Comparison of ENCODE assay signal across 18 cellular contexts in the genomic region with DNA sequence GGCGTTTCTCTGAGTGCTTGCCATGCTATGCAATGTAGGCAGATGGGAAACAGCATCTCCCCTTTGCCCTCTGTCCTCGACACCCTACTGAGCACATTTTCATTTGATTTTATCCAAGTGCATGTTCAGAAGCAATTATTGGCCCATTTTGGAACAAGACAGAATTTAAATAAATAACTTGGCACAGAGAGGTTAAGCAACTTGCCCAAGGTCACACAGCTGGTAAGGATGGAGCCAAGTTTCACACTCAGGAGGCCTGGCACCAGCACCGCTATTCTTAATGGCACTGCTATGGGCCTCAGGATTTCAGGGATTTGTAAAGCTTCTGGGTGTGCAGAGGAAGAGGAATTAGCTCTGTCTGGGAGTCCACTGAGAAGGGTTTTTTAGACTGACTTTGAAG. TPM values are rescaled to one million over a fixed set of nuclear protein-coding genes. Genes with fewer than 3 reads are reported as not detected.
DNase-seq lines count a peak whose midpoint lies in the region; ATAC-seq, FAIRE-seq and TF ChIP-seq lines count a peak whose summit lies in the region.
"Had no signal": no experiment of that assay in that cellular context is flagged by ENCODE, and none has a peak within 500 bp of the region (broad histone marks: within the 10 kb centered on the region; RNA-seq: fewer than 3 reads in every experiment).

No MANE protein-coding gene starts in this region.

- no peaks in the 10 kb centered on the region for H3K79me2 ChIP-seq in HepG2 (ENCODE audit: insufficient read depth, low read length)

- peaks cover 2% of the 10 kb centered on the region for H3K4me1 ChIP-seq in HepG2 (ENCODE audit: insufficient read depth, low read length)
- H3K4me1 ChIP-seq: BE2C had no signal

- no peaks in the 10 kb centered on the region for H3K36me3 ChIP-seq in HepG2 (replicated peaks in 1 of 2; ENCODE audit: control insufficient read depth in 1 of 2, insufficient read depth in 2 of 2, low read length in 2 of 2)
- H3K36me3 ChIP-seq: BE2C had no signal

- TF ChIP-seq CTCF in Calu3 (IDR thresholded peaks at IDR 0.05; ENCODE audit: unreplicated experiment) (no peak), brain (conservative IDR thresholded peaks at IDR 0.05) (no peak), HepG2 (CRISPR knock-in tag; IDR thresholded peaks at IDR 0.05) (no peak), nephron progenitor cell (IDR thresholded peaks at IDR 0.05) (no peak)

- H3K27me3 Mint-ChIP-seq in Calu3 (ENCODE audit: unreplicated experiment): peaks cover 30% of the 10 kb centered on the region
- peaks cover 4% of the 10 kb centered on the region for H3K27me3 Mint-ChIP-seq in brain
- H3K27me3 Mint-ChIP-seq in nephron progenitor cell (ENCODE audit: low read depth, poor library complexity): peaks cover 10% of the 10 kb centered on the region

- H3K9me3 Mint-ChIP-seq in Calu3 (ENCODE audit: low read depth, unreplicated experiment): no peaks in the 10 kb centered on the region
- H3K9me3 Mint-ChIP-seq in brain: no peaks in the 10 kb centered on the region
- H3K9me3 Mint-ChIP-seq in nephron progenitor cell: no peaks in the 10 kb centered on the region
- H3K9me3 Mint-ChIP-seq: CD4-positive, CD25-positive, alpha-beta regulatory T cell; H9 had no signal

- DNase-seq in Calu3 (no peak), HepG2 (ENCODE audit: low spot score) (no peak), nephron progenitor cell (no peak), globus pallidus (ENCODE audit: low spot score) (no peak)
- DNase-seq: ACHN; BE2C; CD4-positive, CD25-positive, alpha-beta regulatory T cell; CD8-positive, alpha-beta memory T cell; COR-L47; GDM1; GOT3; H9 had no signal

- 14% methylated on average over 3 of the region's 3 CpGs for WGBS in HepG2 (ENCODE audit: low lambda C conversion rate)

- ATAC-seq in HepG2: no peak
- no peak for ATAC-seq in GM19463 (IDR thresholded peaks at IDR 0.05; ENCODE audit: unreplicated experiment)

- TF ChIP-seq EP300 in HepG2 (IDR thresholded peaks at IDR 0.05; ENCODE audit: low read depth in 2 of 2, low read length in 2 of 2) (no peak), HepG2 (CRISPR knock-in tag; IDR thresholded peaks at IDR 0.05; ENCODE audit: borderline replicate concordance) (no peak)

- TF ChIP-seq RAD21 in HepG2 (CRISPR knock-in tag; IDR thresholded peaks at IDR 0.05): no peak

- intact Hi-C loops in Calu3 (cut with micrococcal nuclease; ENCODE audit: unreplicated experiment) (no loop called here), HepG2 (cut with micrococcal nuclease; ENCODE audit: unreplicated experiment) (no loop called here)

- no peaks in the 10 kb centered on the region for H4K20me1 ChIP-seq in HepG2 (ENCODE audit: insufficient read depth, low read length)

- no peak overlapping the region for H2AFZ ChIP-seq in HepG2 (ENCODE audit: low read length)

- no peak overlapping the region for H3K9ac ChIP-seq in HepG2 (ENCODE audit: insufficient read depth, low read depth, low read length)

- no peak overlapping the region for H3K4me2 ChIP-seq in HepG2 (ENCODE audit: low read depth, low read length)

- no peaks in the 10 kb centered on the region for H3K9me3 ChIP-seq in HepG2 (ENCODE audit: low read length)
- H3K9me3 ChIP-seq: BE2C had no signal

- FAIRE-seq in HepG2 (lab: Jason Lieb, UNC): no peak
- FAIRE-seq: D721Med, GM12892 had no signal

- CTCF ChIA-PET in Calu3 (lab: Charles Lee) (no interaction called here), HepG2 (lab: Yijun Ruan, JAX; ENCODE audit: low intra/inter-chr PET ratio, low total read pairs) (no interaction called here)

- H3K27ac ChIP-seq in HepG2 (ENCODE audit: extremely low read length, insufficient read depth, low read length): no peak overlapping the region

- H3K4me3 ChIP-seq in HepG2 (replicated peaks in 1 of 3; ENCODE audit: insufficient read depth in 1 of 3, low read depth in 2 of 3, low read length in 3 of 3): no peak overlapping the region

- no peak for TF ChIP-seq POLR2A in HepG2 (IDR thresholded peaks at IDR 0.05; ENCODE audit: insufficient read depth in 1 of 2, low read depth in 2 of 2, low read length in 2 of 2)

- no TSS peak for BruUV-seq in Calu3 (replicated peaks; lab: Mats Ljungman, UMichigan)
- no TSS peak for BruUV-seq in HepG2 (replicated peaks; lab: Mats Ljungman, UMichigan)

- H3K4me3 Mint-ChIP-seq in Calu3 (ENCODE audit: low read depth, unreplicated experiment) (no peak overlapping the region), brain (no peak overlapping the region), nephron progenitor cell (no peak overlapping the region)
- H3K4me3 Mint-ChIP-seq: CD4-positive, CD25-positive, alpha-beta regulatory T cell; CD8-positive, alpha-beta memory T cell; H9 had no signal

- POLR2A ChIA-PET in HepG2 (lab: Yijun Ruan, JAX): no interaction called here

- H3K36me3 Mint-ChIP-seq in Calu3 (ENCODE audit: insufficient read depth, unreplicated experiment): no peaks in the 10 kb centered on the region
- H3K36me3 Mint-ChIP-seq in brain: no peaks in the 10 kb centered on the region
- H3K36me3 Mint-ChIP-seq in nephron progenitor cell (ENCODE audit: low read depth): no peaks in the 10 kb centered on the region
- H3K36me3 Mint-ChIP-seq: CD4-positive, CD25-positive, alpha-beta regulatory T cell; CD8-positive, alpha-beta memory T cell had no signal

- H3K27ac Mint-ChIP-seq in Calu3 (ENCODE audit: unreplicated experiment) (peak overlapping the region; percentile 24), brain (peak overlapping the region in 4 of 5 experiments; percentile 63 to 91 (median 84)), nephron progenitor cell (no peak overlapping the region)
- H3K27ac Mint-ChIP-seq: CD8-positive, alpha-beta memory T cell had no signal

- H3K4me1 Mint-ChIP-seq in Calu3 (ENCODE audit: low read depth, unreplicated experiment): peaks cover 3% of the 10 kb centered on the region
- peaks cover 51% of the 10 kb centered on the region for H3K4me1 Mint-ChIP-seq in brain
- peaks cover 5% of the 10 kb centered on the region for H3K4me1 Mint-ChIP-seq in nephron progenitor cell
- H3K4me1 Mint-ChIP-seq: CD4-positive, CD25-positive, alpha-beta regulatory T cell; CD8-positive, alpha-beta memory T cell had no signal

- in situ Hi-C loops in HepG2 (cut with HindIII; ENCODE audit: extremely low pct_ligation_motif_present, low pct_unique_long_range_greater_than_20kb): no loop called here

- peaks cover 7 to 14% of the 10 kb centered on the region in 2 experiments; a peak in 3 of 5 replicates for H3K27me3 ChIP-seq in HepG2 (ENCODE audit: control insufficient read depth in 1 of 2, insufficient read depth in 2 of 2, low read length in 2 of 2)
- H3K27me3 ChIP-seq: BE2C had no signal

TF ChIP-seq in HepG2, 621 proteins besides CTCF, POLR2A, EP300 and RAD21:
- no peak for TF ChIP-seq SMARCE1 (IDR thresholded peaks at IDR 0.05; ENCODE audit: borderline replicate concordance)
- TF ChIP-seq MXI1 (IDR thresholded peaks at IDR 0.05; ENCODE audit: borderline replicate concordance, low read depth, low read length): no peak
- TF ChIP-seq ZFP41 (CRISPR knock-in tag; IDR thresholded peaks at IDR 0.05; ENCODE audit: borderline replicate concordance): no peak
- no peak for TF ChIP-seq THAP11 (CRISPR knock-in tag; IDR thresholded peaks at IDR 0.05)
- TF ChIP-seq ZNF768 (CRISPR knock-in tag; IDR thresholded peaks at IDR 0.05): peak; percentile 77; the same call in 1 of the 2 replicates
- no peak for TF ChIP-seq NR2F6 (IDR thresholded peaks at IDR 0.05)
- TF ChIP-seq NR2F6 (CRISPR knock-in tag; IDR thresholded peaks at IDR 0.05): no peak
- TF ChIP-seq TCF12 (IDR thresholded peaks at IDR 0.05): no peak
- TF ChIP-seq TCF12 (CRISPR knock-in tag; IDR thresholded peaks at IDR 0.05): no peak
- no peak for TF ChIP-seq KDM2A (CRISPR knock-in tag; IDR thresholded peaks at IDR 0.05; ENCODE audit: borderline replicate concordance, low read depth)
- no peak for TF ChIP-seq EZH2 (conservative IDR thresholded peaks at IDR 0.05; ENCODE audit: low read depth, low read length)

RNA-seq across cellular contexts. Expression of gene GRIP2, which starts 2.5 kb away (rescaled TPM):
- total RNA-seq in Calu3 (2022): 0.27 TPM in 1 of 2 replicates, not detected in the other
- polyA plus RNA-seq in brain (ENCODE audit: insufficient read depth, low read depth, low replicate concordance): 0.54 TPM
- total RNA-seq in HepG2 (2016; rRNA removed; fragmentation: Illumina TruSeq; extraction: Trizol): 0.08 and 0.24 TPM in 2 replicates
- 0.09 and 0.10 TPM in 2 replicates for total RNA-seq in HepG2 (2016; cell fraction: cytosol; rRNA removed; fragmentation: Illumina TruSeq; extraction: Trizol; ENCODE audit: low read depth)
- total RNA-seq in HepG2 (2016; cell fraction: insoluble cytoplasmic fraction; rRNA removed; fragmentation: Illumina TruSeq; extraction: Trizol): 0.26 TPM in 1 of 2 replicates, not detected in the other
- 0.09 and 0.55 TPM in 2 replicates for total RNA-seq in HepG2 (2016; cell fraction: membrane; rRNA removed; fragmentation: Illumina TruSeq; extraction: Trizol)
- total RNA-seq in HepG2 (2016; cell fraction: nucleus; rRNA removed; fragmentation: Illumina TruSeq; extraction: Trizol): 0.25 and 0.53 TPM in 2 replicates
- 0.11 and 0.14 TPM in 2 replicates for polyA plus RNA-seq in HepG2 (2011; rRNA removed)
- 0.01 and 0.03 TPM in 2 replicates for polyA plus RNA-seq in HepG2 (2011; cell fraction: cytosol; rRNA removed)
- polyA plus RNA-seq in HepG2 (2011; cell fraction: nucleus; rRNA removed): 0.36 and 0.40 TPM in 2 replicates
- polyA plus RNA-seq in HepG2 (2012): 0.12 TPM in 2 replicates
- 0.02 and 0.08 TPM in 2 replicates for polyA plus RNA-seq in HepG2 (2016; cell fraction: cytosol; fragmentation: Illumina TruSeq; extraction: Trizol; ENCODE audit: low read depth)
- not detected in 2 replicates for polyA plus RNA-seq in HepG2 (2016; cell fraction: insoluble cytoplasmic fraction; fragmentation: Illumina TruSeq; extraction: Trizol; ENCODE audit: low read depth)
- 0.14 and 0.16 TPM in 2 replicates for polyA plus RNA-seq in HepG2 (2016; cell fraction: membrane; fragmentation: Illumina TruSeq; extraction: Trizol; ENCODE audit: low read depth)
- polyA plus RNA-seq in HepG2 (2016; cell fraction: nucleus; fragmentation: Illumina TruSeq; extraction: Trizol; ENCODE audit: insufficient read depth, low read depth): 0.56 and 0.57 TPM in 2 replicates
- polyA minus RNA-seq in HepG2 (2011; rRNA and poly(A)+ RNA removed; ENCODE audit: low replicate concordance): 0.04 and 0.58 TPM in 2 replicates
- polyA minus RNA-seq in HepG2 (2011; cell fraction: cytosol; rRNA and poly(A)+ RNA removed): not detected in 2 replicates
- 0.12 and 0.26 TPM in 2 replicates for polyA minus RNA-seq in HepG2 (2011; cell fraction: nucleus; rRNA and poly(A)+ RNA removed)
- total RNA-seq: A172; CD4-positive, CD25-positive, alpha-beta regulatory T cell; CD8-positive, alpha-beta memory T cell; Daoy had no signal
- polyA plus RNA-seq: CD8-positive, alpha-beta memory T cell had no signal
